ENCODE assay signal across 16 cellular contexts in genomic region chr10:28089467-28089866, GRCh38.
A peak's percentile ranks its signal among the peaks of the same experiment; 100 is the strongest.
DNase-seq lines count a peak whose midpoint lies in the region; ATAC-seq, FAIRE-seq and TF ChIP-seq lines count a peak whose summit lies in the region.
"Had no signal": no experiment of that assay in that cellular context is flagged by ENCODE, and none has a peak within 500 bp of the region (broad histone marks: within the 10 kb centered on the region; RNA-seq: fewer than 3 reads in every experiment).

No MANE protein-coding gene starts in this region.

- CTCF ChIA-PET in endothelial cell of umbilical vein (lab: Charles Lee) = interaction anchor here (1.0 to 2.1 kb wide), 4 partner anchors 11 to 306 kb away, joined by 3 to 8 read pairs (median 4); no protein-coding TSS in a partner anchor

- TF ChIP-seq CTCF in endothelial cell of umbilical vein (IDR thresholded peaks at IDR 0.05; ENCODE audit: extremely low read depth in 1 of 2, insufficient read depth in 1 of 2, low read depth in 1 of 2, low read length in 2 of 2) (no peak), osteocyte (IDR thresholded peaks at IDR 0.05) (no peak), glutamatergic neuron (IDR thresholded peaks at IDR 0.05; ENCODE audit: partially characterized antibody, unreplicated experiment) (no peak)

- H3K4me3 ChIP-seq in GM23248 (no peak overlapping the region), endothelial cell of umbilical vein (replicated peaks in 1 of 3; ENCODE audit: insufficient read depth in 1 of 3, low read depth in 1 of 3, low read length in 3 of 3) (no peak overlapping the region)
- H3K4me3 ChIP-seq: coronary artery, hepatocyte, psoas muscle had no signal

- H3K4me2 ChIP-seq in GM23248 (ENCODE audit: unreplicated experiment) = no peak overlapping the region
- peak overlapping the region; percentile 34 for H3K4me2 ChIP-seq in endothelial cell of umbilical vein (ENCODE audit: insufficient read depth, low read length)
- H3K4me2 ChIP-seq: hepatocyte had no signal

- no peaks in the 10 kb centered on the region for H3K9me2 ChIP-seq in GM23248 (ENCODE audit: insufficient read depth)

- H3F3A ChIP-seq in GM23248 (ENCODE audit: insufficient read depth) = peaks cover 12% of the 10 kb centered on the region

- H3K27ac Mint-ChIP-seq in osteocyte (ENCODE audit: unreplicated experiment) = peak overlapping the region; percentile 56
- no peak overlapping the region for H3K27ac Mint-ChIP-seq in glutamatergic neuron (ENCODE audit: unreplicated experiment)
- H3K27ac Mint-ChIP-seq: memory B cell had no signal

- WGBS in GM23248 (ENCODE audit: low coverage in 1 of 2, low lambda C conversion rate in 2 of 2, missing lambda C conversion rate in 2 of 2), 2 experiments = 71 to 76% methylated on average over 10 of the region's 10 CpGs

- in situ Hi-C loops in GM23248 (cut with MboI) = no loop called here

- H2AFZ ChIP-seq in GM23248 (no peak overlapping the region), endothelial cell of umbilical vein (ENCODE audit: low read depth, low read length) (no peak overlapping the region)
- H2AFZ ChIP-seq: hepatocyte had no signal

- POLR2A ChIA-PET in endothelial cell of umbilical vein (lab: Charles Lee) = interaction anchor here (1.2 kb wide), 1 partner anchor 50 kb away, joined by 5 read pairs; no protein-coding TSS in a partner anchor

- no peaks in the 10 kb centered on the region for H3K36me3 ChIP-seq in GM23248 (ENCODE audit: low read depth)
- no peaks in the 10 kb centered on the region for H3K36me3 ChIP-seq in endothelial cell of umbilical vein (ENCODE audit: control insufficient read depth in 2 of 2, extremely low read depth in 1 of 2, insufficient read depth in 2 of 2, low read length in 2 of 2)

- intact Hi-C loops in endothelial cell of umbilical vein (cut with micrococcal nuclease) = loop anchor here (1.0 to 5.0 kb wide), 8 partner anchors 35 to 309 kb away; partner anchors contain the start of gene MPP7

- peak; percentile 71 for DNase-seq in GM23248
- DNase-seq in RCC 7860 (ENCODE audit: low spot score) = peak; percentile 88
- peak; percentile 63 for DNase-seq in endothelial cell of umbilical vein (ENCODE audit: low read depth, low spot score)
- no peak for DNase-seq in osteocyte (ENCODE audit: extremely low spot score, unreplicated experiment)
- DNase-seq in middle frontal gyrus (ENCODE audit: extremely low spot score, low spot score) = no peak
- no peak for DNase-seq in glutamatergic neuron
- DNase-seq: NCI-H1048, NCI-H524 treated with DMSO at 0.1 percent for 48 hours, psoas muscle, SIG-M5 had no signal

- H4K20me1 ChIP-seq in GM23248 (ENCODE audit: insufficient read depth) = no peaks in the 10 kb centered on the region
- no peaks in the 10 kb centered on the region for H4K20me1 ChIP-seq in endothelial cell of umbilical vein (replicated peaks; ENCODE audit: control insufficient read depth, extremely low read depth, insufficient read depth, low read length)

- H3K4me1 ChIP-seq in GM23248 (ENCODE audit: insufficient read depth) = peaks cover 10% of the 10 kb centered on the region
- H3K4me1 ChIP-seq in endothelial cell of umbilical vein (ENCODE audit: control insufficient read depth, extremely low read depth, insufficient read depth, low read length) = peaks cover 43% of the 10 kb centered on the region
- H3K4me1 ChIP-seq: psoas muscle had no signal

- H3K4me1 Mint-ChIP-seq in osteocyte (ENCODE audit: unreplicated experiment) (peaks cover 12% of the 10 kb centered on the region), glutamatergic neuron (ENCODE audit: low read depth, unreplicated experiment) (peaks cover 1% of the 10 kb centered on the region)
- H3K4me1 Mint-ChIP-seq: memory B cell had no signal

- H3K9me1 ChIP-seq in endothelial cell of umbilical vein (replicated peaks; ENCODE audit: control insufficient read depth, extremely low read depth, insufficient read depth, low read length) = no peaks in the 10 kb centered on the region

- peak overlapping the region; percentile 27; the same call in 1 of the 2 replicates for H3K9ac ChIP-seq in GM23248
- H3K9ac ChIP-seq in endothelial cell of umbilical vein (replicated peaks; ENCODE audit: extremely low read depth, insufficient read depth, low read length) = peak overlapping the region; percentile 27

- peak; percentile 20 for TF ChIP-seq POLR2A in endothelial cell of umbilical vein (IDR thresholded peaks at IDR 0.05; ENCODE audit: low read depth, low read length)

- H3K27ac ChIP-seq in GM23248 (peak overlapping the region; percentile 74), endothelial cell of umbilical vein (ENCODE audit: insufficient read depth, low read depth, low read length) (peak overlapping the region; percentile 99)
- H3K27ac ChIP-seq: coronary artery, hepatocyte, psoas muscle, VCaP had no signal

- H3K9me3 ChIP-seq in GM23248 (ENCODE audit: low read depth) (no peaks in the 10 kb centered on the region), endothelial cell of umbilical vein (replicated peaks; ENCODE audit: control insufficient read depth, insufficient read depth, low read length) (no peaks in the 10 kb centered on the region)
- H3K9me3 ChIP-seq: psoas muscle had no signal

- BruUV-seq in endothelial cell of umbilical vein (replicated peaks; lab: Mats Ljungman, UMichigan) = no TSS peak

- H3K27me3 ChIP-seq in GM23248 (replicated peaks; ENCODE audit: insufficient read depth) (no peaks in the 10 kb centered on the region), endothelial cell of umbilical vein (ENCODE audit: control insufficient read depth in 2 of 2, insufficient read depth in 2 of 2, low read length in 2 of 2) (no peaks in the 10 kb centered on the region)
- H3K27me3 ChIP-seq: hepatocyte had no signal

- H3K9me3 Mint-ChIP-seq in osteocyte (ENCODE audit: unreplicated experiment) (no peaks in the 10 kb centered on the region), glutamatergic neuron (ENCODE audit: unreplicated experiment) (no peaks in the 10 kb centered on the region)

- FAIRE-seq in RCC 7860 (lab: Jason Lieb, UNC) (peak; percentile 83), endothelial cell of umbilical vein (lab: Jason Lieb, UNC) (peak; percentile 83)

- H3K36me3 Mint-ChIP-seq in osteocyte (ENCODE audit: unreplicated experiment) (peaks cover 53% of the 10 kb centered on the region), glutamatergic neuron (ENCODE audit: unreplicated experiment) (no peaks in the 10 kb centered on the region)

- H3K27me3 Mint-ChIP-seq in osteocyte (ENCODE audit: unreplicated experiment) (no peaks in the 10 kb centered on the region), glutamatergic neuron (ENCODE audit: unreplicated experiment) (no peaks in the 10 kb centered on the region)
- H3K27me3 Mint-ChIP-seq: memory B cell had no signal

- H3K79me2 ChIP-seq in GM23248 (ENCODE audit: insufficient read depth) (no peaks in the 10 kb centered on the region), endothelial cell of umbilical vein (ENCODE audit: control insufficient read depth, insufficient read depth, low read length) (no peaks in the 10 kb centered on the region)
- H3K79me2 ChIP-seq: hepatocyte had no signal

- dilution Hi-C loops in endothelial cell of umbilical vein (cut with MboI; ENCODE audit: extremely low pct_ligation_motif_present, low sequenced_read_pairs) = no loop called here

- ATAC-seq in GM21367 (IDR thresholded peaks at IDR 0.05; ENCODE audit: unreplicated experiment) (no peak), GM18909 (IDR thresholded peaks at IDR 0.05; ENCODE audit: poor library complexity, unreplicated experiment) (no peak)
- ATAC-seq: psoas muscle had no signal

- H3K4me3 Mint-ChIP-seq in osteocyte (ENCODE audit: unreplicated experiment) (no peak overlapping the region), glutamatergic neuron (ENCODE audit: unreplicated experiment) (no peak overlapping the region)
- H3K4me3 Mint-ChIP-seq: memory B cell had no signal

TF ChIP-seq in endothelial cell of umbilical vein, 7 proteins besides CTCF, POLR2A, EP300 and RAD21:
- TF ChIP-seq JUN (IDR thresholded peaks at IDR 0.05; ENCODE audit: borderline replicate concordance, insufficient read depth, insufficient read length, low read depth) (peak; percentile 96), GATA2 (IDR thresholded peaks at IDR 0.05; ENCODE audit: insufficient read depth, insufficient read length, low read depth, low read length) (no peak), POLR2AphosphoS5 (IDR thresholded peaks at IDR 0.05; ENCODE audit: insufficient read depth, low read depth, low read length) (no peak), FOS (IDR thresholded peaks at IDR 0.05; ENCODE audit: borderline replicate concordance, insufficient read depth, low read length) (peak; percentile 70)

Comparison
In these comparisons a context has a peak if more than half of its experiments do, and no peak if none do; other contexts are left out.
1. DNase-seq: peak in GM23248 (single experiment), RCC 7860 (single experiment) and endothelial cell of umbilical vein (single experiment); none in osteocyte (single experiment), middle frontal gyrus (single experiment) and glutamatergic neuron (single experiment).